20 cellular contexts compared by ENCODE assay signal in genomic region chr1:69523032-69523431, GRCh38. TPM values are rescaled to one million over a fixed set of nuclear protein-coding genes. Genes with fewer than 3 reads are reported as not detected.
DNase-seq lines count a peak whose midpoint lies in the region; ATAC-seq, FAIRE-seq and TF ChIP-seq lines count a peak whose summit lies in the region.
"Had no signal": no experiment of that assay in that cellular context is flagged by ENCODE, and none has a peak within 500 bp of the region (broad histone marks: within the 10 kb centered on the region; RNA-seq: fewer than 3 reads in every experiment).

No MANE protein-coding gene starts in this region.

- H3K4me3 Mint-ChIP-seq in CD8-positive, alpha-beta memory T cell = no peak overlapping the region
- no peak overlapping the region for H3K4me3 Mint-ChIP-seq in natural killer cell treated with Interleukin-12 subunit alpha and Interleukin-12 subunit beta and Interleukin-15 and Interleukin-18, amount 100 ng/mL, for 72 hours
- H3K4me3 Mint-ChIP-seq: IgD-negative memory B cell had no signal

- no peaks in the 10 kb centered on the region for H3K36me3 ChIP-seq in bronchial epithelial cell (ENCODE audit: control insufficient read depth, insufficient read depth, low read length)
- no peaks in the 10 kb centered on the region for H3K36me3 ChIP-seq in CD8-positive, alpha-beta memory T cell (ENCODE audit: insufficient read depth, low read length)
- H3K36me3 ChIP-seq: BE2C, thyroid gland had no signal

- no peak overlapping the region for H3K27ac Mint-ChIP-seq in CD8-positive, alpha-beta memory T cell
- no peak overlapping the region for H3K27ac Mint-ChIP-seq in natural killer cell treated with Interleukin-12 subunit alpha and Interleukin-12 subunit beta and Interleukin-15 and Interleukin-18, amount 100 ng/mL, for 72 hours
- H3K27ac Mint-ChIP-seq: IgD-negative memory B cell had no signal

- H3K4me1 ChIP-seq in CD8-positive, alpha-beta memory T cell (ENCODE audit: insufficient read depth, low read length) = no peaks in the 10 kb centered on the region
- H3K4me1 ChIP-seq: BE2C, thyroid gland had no signal

- CTCF ChIA-PET in CD8-positive, alpha-beta memory T cell (lab: Charles Lee) = no interaction called here

- H3K36me3 Mint-ChIP-seq in CD8-positive, alpha-beta memory T cell = no peaks in the 10 kb centered on the region
- H3K36me3 Mint-ChIP-seq in natural killer cell treated with Interleukin-12 subunit alpha and Interleukin-12 subunit beta and Interleukin-15 and Interleukin-18, amount 100 ng/mL, for 72 hours = peaks cover 4% of the 10 kb centered on the region
- H3K36me3 Mint-ChIP-seq: IgD-negative memory B cell had no signal

- H3K27me3 Mint-ChIP-seq in CD8-positive, alpha-beta memory T cell = no peaks in the 10 kb centered on the region
- no peaks in the 10 kb centered on the region for H3K27me3 Mint-ChIP-seq in natural killer cell treated with Interleukin-12 subunit alpha and Interleukin-12 subunit beta and Interleukin-15 and Interleukin-18, amount 100 ng/mL, for 72 hours
- H3K27me3 Mint-ChIP-seq: IgD-negative memory B cell had no signal

- no peak overlapping the region for H3K4me3 ChIP-seq in bronchial epithelial cell (ENCODE audit: low read depth, low read length)
- H3K4me3 ChIP-seq in CD8-positive, alpha-beta memory T cell (ENCODE audit: low read length) = no peak overlapping the region
- H3K4me3 ChIP-seq: thyroid gland had no signal

- no peaks in the 10 kb centered on the region for H3K27me3 ChIP-seq in bronchial epithelial cell (ENCODE audit: control insufficient read depth, insufficient read depth, low read length)
- no peaks in the 10 kb centered on the region for H3K27me3 ChIP-seq in CD8-positive, alpha-beta memory T cell (ENCODE audit: insufficient read depth, low read length, poor library complexity, severe bottlenecking)
- H3K27me3 ChIP-seq: BE2C, thyroid gland had no signal

- DNase-seq in AG20443 (ENCODE audit: low spot score) (peak; percentile 72), LHCN-M2 (ENCODE audit: low read depth) (peak; percentile 1), bronchial epithelial cell (ENCODE audit: low read depth) (peak; percentile 75), kidney glomerular epithelial cell (lab: John Stamatoyannopoulos, UW) (peak; percentile 83), NCI-H2227 (lab: John Stamatoyannopoulos, UW; ENCODE audit: unreplicated experiment) (no peak)
- no peak for DNase-seq in CD8-positive, alpha-beta memory T cell
- DNase-seq in natural killer cell treated with Interleukin-12 subunit alpha and Interleukin-12 subunit beta and Interleukin-15 and Interleukin-18, amount 100 ng/mL, for 72 hours (ENCODE audit: low spot score) = no peak
- DNase-seq: activated CD4-positive, alpha-beta T cell treated with anti-CD3 and anti-CD28 coated beads, Interleukin-2, amount 50 U/mL, for 1 hour; aorta; BE2C; effector CD8-positive, alpha-beta T cell; head of caudate nucleus; left cardiac atrium; NCI-H1436; NCI-H526 treated with DMSO at 0.1 percent for 48 hours; RPMI8226; stimulated activated CD8-positive, alpha-beta memory T cell treated with anti-CD3 and anti-CD28 coated beads, Interleukin-4, amount 100 ng/mL, for 48 hours; thyroid gland had no signal

- no peak overlapping the region for H3K27ac ChIP-seq in CD8-positive, alpha-beta memory T cell (ENCODE audit: low read depth, low read length)
- H3K27ac ChIP-seq: thyroid gland had no signal

- no peaks in the 10 kb centered on the region for H3K9me3 ChIP-seq in CD8-positive, alpha-beta memory T cell (ENCODE audit: low read length)
- H3K9me3 ChIP-seq: BE2C, thyroid gland had no signal

- no peak for ATAC-seq in HG03135 (IDR thresholded peaks at IDR 0.05; ENCODE audit: unreplicated experiment)
- ATAC-seq in natural killer cell treated with Interleukin-12 subunit alpha and Interleukin-12 subunit beta and Interleukin-15 and Interleukin-18, amount 100 ng/mL, for 72 hours = no peak
- ATAC-seq: left cardiac atrium had no signal

- peaks cover 0 to 35% (median 13%) of the 10 kb centered on the region in 5 donors for H3K9me3 Mint-ChIP-seq in CD8-positive, alpha-beta memory T cell
- peaks cover 14% of the 10 kb centered on the region for H3K9me3 Mint-ChIP-seq in natural killer cell treated with Interleukin-12 subunit alpha and Interleukin-12 subunit beta and Interleukin-15 and Interleukin-18, amount 100 ng/mL, for 72 hours

- H3K4me1 Mint-ChIP-seq in CD8-positive, alpha-beta memory T cell = no peaks in the 10 kb centered on the region
- H3K4me1 Mint-ChIP-seq in natural killer cell treated with Interleukin-12 subunit alpha and Interleukin-12 subunit beta and Interleukin-15 and Interleukin-18, amount 100 ng/mL, for 72 hours (ENCODE audit: low read depth in 2 of 2) = no peaks in the 10 kb centered on the region
- H3K4me1 Mint-ChIP-seq: IgD-negative memory B cell had no signal

- POLR2A ChIA-PET in CD8-positive, alpha-beta memory T cell (lab: Charles Lee) = no interaction called here

- no peak for TF ChIP-seq CTCF in bronchial epithelial cell (IDR thresholded peaks at IDR 0.05; ENCODE audit: insufficient read depth, low read length, severe bottlenecking)

- FAIRE-seq in bronchial epithelial cell (lab: Jason Lieb, UNC) = no peak

RNA-seq across cellular contexts. Expression of gene LRRC7, which starts 44.7 kb away (rescaled TPM):
- total RNA-seq in LHCN-M2 (2014; rRNA removed) (0.45 and 0.80 TPM in 2 replicates), bronchial epithelial cell (not detected in 2 replicates)
- polyA plus RNA-seq in LHCN-M2 (2012) = 0.13 TPM
- total RNA-seq in CD8-positive, alpha-beta memory T cell = not detected
- not detected for polyA plus RNA-seq in CD8-positive, alpha-beta memory T cell
- total RNA-seq in natural killer cell treated with Interleukin-12 subunit alpha and Interleukin-12 subunit beta and Interleukin-15 and Interleukin-18, amount 100 ng/mL, for 72 hours = not detected
- polyA plus RNA-seq: IgD-negative memory B cell had no signal

Comparison
In these comparisons a context has a peak if more than half of its experiments do, and no peak if none do; other contexts are left out.
1. DNase-seq: peak in AG20443 (single experiment), LHCN-M2 (single experiment), bronchial epithelial cell (single experiment) and kidney glomerular epithelial cell (single experiment); none in CD8-positive, alpha-beta memory T cell (0 of 5), natural killer cell treated with Interleukin-12 subunit alpha and Interleukin-12 subunit beta and Interleukin-15 and Interleukin-18, amount 100 ng/mL, for 72 hours (single experiment) and NCI-H2227 (single experiment).